In the genomic region with DNA sequence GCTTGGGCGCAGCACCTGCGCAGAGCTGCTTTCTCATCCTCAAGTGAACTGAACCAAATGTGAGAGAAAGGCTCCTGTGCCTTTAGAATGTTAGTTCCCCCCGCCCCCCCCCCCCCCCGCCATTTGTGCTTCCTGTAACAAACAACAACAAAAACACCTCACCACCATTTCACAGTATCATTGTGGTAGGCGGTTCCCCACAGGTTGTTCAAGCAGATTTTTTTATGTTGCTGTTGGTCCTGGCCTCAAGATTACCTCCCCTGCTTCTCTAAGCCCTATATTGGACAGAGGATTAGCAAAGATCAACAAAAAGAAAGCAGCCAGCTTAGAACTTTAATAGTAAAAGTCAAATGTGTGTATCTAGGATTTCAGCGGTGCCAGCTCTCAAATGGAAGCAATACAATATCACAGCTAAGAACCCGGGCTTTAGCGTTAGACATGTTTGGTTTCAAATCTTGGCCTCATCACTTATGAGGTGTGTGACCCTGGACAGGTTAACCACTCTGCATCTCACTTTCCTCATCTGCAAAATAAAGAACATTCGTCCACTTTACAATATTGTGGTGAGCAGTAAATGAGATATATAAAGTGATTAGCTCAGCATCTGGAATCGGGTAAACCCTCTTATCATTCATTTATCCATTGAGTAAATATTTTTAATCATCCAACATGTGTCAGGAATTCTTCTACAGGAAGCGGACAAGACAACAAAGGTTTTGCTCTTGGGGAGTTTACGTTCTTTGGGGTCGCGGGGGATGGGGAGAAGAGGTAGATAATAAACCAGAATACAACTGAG, we compare ENCODE assay signal across 28 cellular contexts.
"Had no signal": no experiment of that assay in that cellular context is flagged by ENCODE, and none has a peak within 500 bp of the region (broad histone marks: within the 10 kb centered on the region; RNA-seq: fewer than 3 reads in every experiment).

No MANE protein-coding gene starts in this region.

- H3K9me3 ChIP-seq: body of pancreas, colonic mucosa, gastrocnemius medialis, left ventricle myocardium inferior, mucosa of descending colon, ovary, psoas muscle, suprapubic skin had no signal

- H3K27ac Mint-ChIP-seq: activated naive CD8-positive, alpha-beta T cell treated with anti-CD3 and anti-CD28 coated beads, Interleukin-2, amount 10 ng/mL, durations not matched to agents 7 days and 5 days; immature natural killer cell; stimulated activated naive CD8-positive, alpha-beta T cell treated with anti-CD3 and anti-CD28 coated beads, Interleukin-15, Interleukin-2, amounts not matched to agents 100 ng/mL and 50 ng/mL, for 24 hours; T-helper 1 cell treated with Interleukin-12 subunit alpha and Interleukin-12 subunit beta and Interleukin-4 antibody, amounts not matched to agents 30 μg/mL and 1 μg/mL, for 36 hours; type B pancreatic cell had no signal

- H3K4me1 ChIP-seq: body of pancreas, colonic mucosa, gastrocnemius medialis, left ventricle myocardium inferior, psoas muscle, suprapubic skin had no signal

- FAIRE-seq: endometrium had no signal

- H3K4me3 ChIP-seq: body of pancreas, colonic mucosa, gastrocnemius medialis, left ventricle myocardium inferior, mucosa of descending colon, ovary, psoas muscle, skin epidermis, suprapubic skin had no signal

- H3K27ac ChIP-seq: body of pancreas, colonic mucosa, gastrocnemius medialis, left ventricle myocardium inferior, ovary, psoas muscle, skin epidermis, suprapubic skin had no signal

- H3K27me3 ChIP-seq: body of pancreas, colonic mucosa, gastrocnemius medialis, ovary, suprapubic skin had no signal

- H3K9me3 Mint-ChIP-seq: activated naive CD8-positive, alpha-beta T cell treated with anti-CD3 and anti-CD28 coated beads, Interleukin-2, amount 10 ng/mL, durations not matched to agents 7 days and 5 days; immature natural killer cell; naive B cell; stimulated activated naive CD8-positive, alpha-beta T cell treated with anti-CD3 and anti-CD28 coated beads, Interleukin-15, Interleukin-2, amounts not matched to agents 100 ng/mL and 50 ng/mL, for 24 hours; T-helper 1 cell treated with Interleukin-12 subunit alpha and Interleukin-12 subunit beta and Interleukin-4 antibody, amounts not matched to agents 30 μg/mL and 1 μg/mL, for 36 hours; type B pancreatic cell had no signal

- H3K4me1 Mint-ChIP-seq: immature natural killer cell, naive B cell had no signal

- ATAC-seq: activated CD4-positive, CD25-positive, alpha-beta regulatory T cell treated with anti-CD3 and anti-CD28 coated beads, Interleukin-2, amount 50 U/mL, for 24 hours; body of pancreas; gastrocnemius medialis; mucosa of descending colon; psoas muscle; right cardiac atrium had no signal

- H3K36me3 ChIP-seq: colonic mucosa, ovary had no signal

- H3K4me3 Mint-ChIP-seq: activated naive CD8-positive, alpha-beta T cell treated with anti-CD3 and anti-CD28 coated beads, Interleukin-2, amount 10 ng/mL, durations not matched to agents 7 days and 5 days; immature natural killer cell; naive B cell; stimulated activated naive CD8-positive, alpha-beta T cell treated with anti-CD3 and anti-CD28 coated beads, Interleukin-15, Interleukin-2, amounts not matched to agents 100 ng/mL and 50 ng/mL, for 24 hours; T-helper 1 cell treated with Interleukin-12 subunit alpha and Interleukin-12 subunit beta and Interleukin-4 antibody, amounts not matched to agents 30 μg/mL and 1 μg/mL, for 36 hours; type B pancreatic cell had no signal

- DNase-seq: activated CD4-positive, alpha-beta T cell treated with anti-CD3 and anti-CD28 coated beads, Interleukin-2, amount 50 U/mL, for 1 hour; activated CD8-positive, alpha-beta memory T cell treated with anti-CD3 and anti-CD28 coated beads, Interleukin-2, amount 50 U/mL, for 48 hours; activated effector memory CD4-positive, alpha-beta T cell treated with anti-CD3 and anti-CD28 coated beads, Interleukin-2, amount 50 U/mL, for 16 hours; activated naive CD8-positive, alpha-beta T cell treated with anti-CD3 and anti-CD28 coated beads, Interleukin-2, amount 10 ng/mL, durations not matched to agents 7 days and 5 days; activated T-cell treated with anti-CD3 and anti-CD28 coated beads, Interleukin-2, amount 50 U/mL, for 48 hours; amygdala; body of pancreas; caudate nucleus; colonic mucosa; gastrocnemius medialis; head of caudate nucleus; immature natural killer cell; kidney glomerular epithelial cell; left ventricle myocardium inferior; mucosa of descending colon; naive B cell; ovary; psoas muscle; stimulated activated CD4-positive, alpha-beta T cell treated with anti-CD3 and anti-CD28 coated beads, Interleukin-15, amount 100 ng/mL, for 24 hours; stimulated activated CD4-positive, alpha-beta T cell treated with anti-CD3 and anti-CD28 coated beads, Interleukin-2, amount 100 ng/mL, for 48 hours had no signal

- H3K27me3 Mint-ChIP-seq: activated naive CD8-positive, alpha-beta T cell treated with anti-CD3 and anti-CD28 coated beads, Interleukin-2, amount 10 ng/mL, durations not matched to agents 7 days and 5 days; naive B cell; stimulated activated naive CD8-positive, alpha-beta T cell treated with anti-CD3 and anti-CD28 coated beads, Interleukin-15, Interleukin-2, amounts not matched to agents 100 ng/mL and 50 ng/mL, for 24 hours; type B pancreatic cell had no signal

- H3K36me3 Mint-ChIP-seq: naive B cell had no signal
